22 cellular contexts compared by ENCODE assay signal in the genomic region with DNA sequence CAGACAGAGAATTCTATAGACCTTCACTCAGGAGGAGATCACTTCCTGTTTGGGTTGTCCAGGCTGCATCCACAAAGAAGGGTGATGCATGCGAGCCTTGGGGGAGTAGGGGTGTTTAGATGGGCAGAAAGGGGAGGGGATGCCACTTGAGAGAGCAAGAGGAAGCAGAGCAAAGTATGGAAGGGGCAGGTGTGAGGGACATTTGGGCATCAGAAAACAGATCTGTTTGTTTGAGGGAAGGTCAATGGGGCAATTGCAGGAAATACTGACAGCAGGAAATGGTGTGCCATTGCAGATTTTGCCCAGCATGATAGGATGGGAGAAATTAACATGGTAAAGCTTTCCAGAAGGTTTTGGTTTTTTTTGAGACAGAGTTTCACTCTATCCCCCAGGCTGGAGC.
DNase-seq lines count a peak whose midpoint lies in the region; ATAC-seq and TF ChIP-seq lines count a peak whose summit lies in the region.
"Had no signal": no experiment of that assay in that cellular context is flagged by ENCODE, and none has a peak within 500 bp of the region (broad histone marks: within the 10 kb centered on the region; RNA-seq: fewer than 3 reads in every experiment).

No MANE protein-coding gene starts in this region.

- 95 to 100% methylated on average over 1 of the region's 1 CpG for WGBS in lower leg skin, 2 donors

- H3K4me1 ChIP-seq in naive thymus-derived CD4-positive, alpha-beta T cell (ENCODE audit: control insufficient read depth in 2 of 2, insufficient read depth in 2 of 2, low read length in 2 of 2): no peaks in the 10 kb centered on the region

- TF ChIP-seq POLR2A in lower leg skin (IDR thresholded peaks at IDR 0.05): no peak

- peaks cover 34% of the 10 kb centered on the region for H3K36me3 Mint-ChIP-seq in activated CD8-positive, alpha-beta T cell treated with anti-CD3 and anti-CD28 coated beads for 36 hours (ENCODE audit: low read depth)
- peaks cover 14 to 62% (median 38%) of the 10 kb centered on the region in 5 donors for H3K36me3 Mint-ChIP-seq in naive thymus-derived CD4-positive, alpha-beta T cell
- H3K36me3 Mint-ChIP-seq in activated CD8-positive, alpha-beta memory T cell treated with anti-CD3 and anti-CD28 coated beads, Interleukin-2, amount 10 ng/mL, durations not matched to agents 7 days and 5 days: peaks cover 29% of the 10 kb centered on the region

- peaks cover 41% of the 10 kb centered on the region for H3K4me1 Mint-ChIP-seq in activated CD8-positive, alpha-beta T cell treated with anti-CD3 and anti-CD28 coated beads for 36 hours (ENCODE audit: low read depth)
- H3K4me1 Mint-ChIP-seq in naive thymus-derived CD4-positive, alpha-beta T cell: peaks cover 20 to 87% (median 64%) of the 10 kb centered on the region in 7 donors
- H3K4me1 Mint-ChIP-seq in activated CD8-positive, alpha-beta memory T cell treated with anti-CD3 and anti-CD28 coated beads, Interleukin-2, amount 10 ng/mL, durations not matched to agents 7 days and 5 days: peaks cover 9% of the 10 kb centered on the region

- no peaks in the 10 kb centered on the region for H3K9me3 ChIP-seq in naive thymus-derived CD4-positive, alpha-beta T cell (ENCODE audit: control insufficient read depth in 2 of 3, low read length in 3 of 3)

- no peaks in the 10 kb centered on the region for H3K27me3 ChIP-seq in naive thymus-derived CD4-positive, alpha-beta T cell (ENCODE audit: control insufficient read depth in 2 of 2, insufficient read depth in 2 of 2, low read length in 2 of 2)
- no peaks in the 10 kb centered on the region for H3K27me3 ChIP-seq in H7 (ENCODE audit: control insufficient read depth, insufficient read depth, low read length)
- H3K27me3 ChIP-seq: BLaER1, hepatocyte had no signal

- H3K36me3 ChIP-seq in naive thymus-derived CD4-positive, alpha-beta T cell (ENCODE audit: control insufficient read depth in 2 of 3, insufficient read depth in 3 of 3, low read length in 3 of 3): peaks cover 0 to 7% (median 0%) of the 10 kb centered on the region in 3 experiments
- H3K36me3 ChIP-seq in H7 (replicated peaks; ENCODE audit: control insufficient read depth, insufficient read depth, low read length): no peaks in the 10 kb centered on the region; the same call in none of the 2 replicates

- no peak overlapping the region for H3K27ac ChIP-seq in naive thymus-derived CD4-positive, alpha-beta T cell (ENCODE audit: low read depth, low read length)
- H3K27ac ChIP-seq: BLaER1, hepatocyte had no signal

- intact Hi-C loops in activated CD8-positive, alpha-beta T cell treated with anti-CD3 and anti-CD28 coated beads for 36 hours (cut with micrococcal nuclease): no loop called here
- intact Hi-C loops in naive thymus-derived CD4-positive, alpha-beta T cell (cut with micrococcal nuclease): no loop called here
- intact Hi-C loops in lower leg skin (cut with DNase I; ENCODE audit: low total_unique reads): no loop called here

- H3K27me3 Mint-ChIP-seq in activated CD8-positive, alpha-beta T cell treated with anti-CD3 and anti-CD28 coated beads for 36 hours: no peaks in the 10 kb centered on the region
- no peaks in the 10 kb centered on the region for H3K27me3 Mint-ChIP-seq in naive thymus-derived CD4-positive, alpha-beta T cell
- H3K27me3 Mint-ChIP-seq in activated CD8-positive, alpha-beta memory T cell treated with anti-CD3 and anti-CD28 coated beads, Interleukin-2, amount 10 ng/mL, durations not matched to agents 7 days and 5 days: no peaks in the 10 kb centered on the region
- H3K27me3 Mint-ChIP-seq: activated B cell treated with CpG ODN at 0.5 μM for 24 hours, type B pancreatic cell had no signal

- no peaks in the 10 kb centered on the region for H3K9me3 Mint-ChIP-seq in activated CD8-positive, alpha-beta T cell treated with anti-CD3 and anti-CD28 coated beads for 36 hours
- H3K9me3 Mint-ChIP-seq in naive thymus-derived CD4-positive, alpha-beta T cell: peaks cover 0 to 4% (median 0%) of the 10 kb centered on the region in 11 donors
- no peaks in the 10 kb centered on the region for H3K9me3 Mint-ChIP-seq in activated CD8-positive, alpha-beta memory T cell treated with anti-CD3 and anti-CD28 coated beads, Interleukin-2, amount 10 ng/mL, durations not matched to agents 7 days and 5 days (ENCODE audit: low read depth)
- H3K9me3 Mint-ChIP-seq: activated B cell treated with CpG ODN at 0.5 μM for 24 hours had no signal

- DNase-seq in NCI-H146 (lab: John Stamatoyannopoulos, UW) (peak; percentile 23), NCI-H146 treated with DMSO at 0.1 percent for 48 hours (lab: John Stamatoyannopoulos, UW; ENCODE audit: unreplicated experiment) (no peak), CMK (ENCODE audit: low read depth) (peak; percentile 4), lower leg skin (ENCODE audit: low spot score in 2 of 2) (no peak), H7 (no peak)
- DNase-seq in activated CD8-positive, alpha-beta T cell treated with anti-CD3 and anti-CD28 coated beads for 36 hours: no peak
- no peak for DNase-seq in naive thymus-derived CD4-positive, alpha-beta T cell
- DNase-seq in activated CD8-positive, alpha-beta memory T cell treated with anti-CD3 and anti-CD28 coated beads, Interleukin-2, amount 10 ng/mL, durations not matched to agents 7 days and 5 days: no peak
- DNase-seq: activated B cell treated with CpG ODN at 0.5 μM for 24 hours; activated CD8-positive, alpha-beta memory T cell treated with anti-CD3 and anti-CD28 coated beads for 24 hours; anterior cingulate cortex; cerebellar nuclear complex; DMS79 treated with DMSO at 0.1 percent for 48 hours; mesendoderm; NCI-H1694 treated with DMSO at 0.1 percent for 48 hours; NCI-H446 treated with DMSO at 0.1 percent for 48 hours; Right ventricle myocardium superior; stimulated activated naive CD4-positive, alpha-beta T cell; T-helper 1 cell had no signal

- H3K4me3 ChIP-seq in naive thymus-derived CD4-positive, alpha-beta T cell (ENCODE audit: low read length): no peak overlapping the region
- H3K4me3 ChIP-seq in lower leg skin (ENCODE audit: low read depth, poor library complexity, severe bottlenecking) (no peak overlapping the region), H7 (ENCODE audit: insufficient read depth, low read depth, low read length) (no peak overlapping the region)
- H3K4me3 ChIP-seq: BLaER1, hepatocyte had no signal

- ATAC-seq in activated CD8-positive, alpha-beta T cell treated with anti-CD3 and anti-CD28 coated beads for 36 hours: no peak
- ATAC-seq in naive thymus-derived CD4-positive, alpha-beta T cell: no peak
- ATAC-seq in activated CD8-positive, alpha-beta memory T cell treated with anti-CD3 and anti-CD28 coated beads, Interleukin-2, amount 10 ng/mL, durations not matched to agents 7 days and 5 days: no peak

- H3K4me3 Mint-ChIP-seq in activated CD8-positive, alpha-beta T cell treated with anti-CD3 and anti-CD28 coated beads for 36 hours: no peak overlapping the region
- H3K4me3 Mint-ChIP-seq in naive thymus-derived CD4-positive, alpha-beta T cell: no peak overlapping the region
- no peak overlapping the region for H3K4me3 Mint-ChIP-seq in activated CD8-positive, alpha-beta memory T cell treated with anti-CD3 and anti-CD28 coated beads, Interleukin-2, amount 10 ng/mL, durations not matched to agents 7 days and 5 days
- H3K4me3 Mint-ChIP-seq: activated B cell treated with CpG ODN at 0.5 μM for 24 hours, type B pancreatic cell had no signal

- CTCF ChIA-PET in activated CD8-positive, alpha-beta T cell treated with anti-CD3 and anti-CD28 coated beads for 36 hours (lab: Charles Lee): interaction anchor here (1.2 kb wide), 1 partner anchor 14 kb away, joined by 3 read pairs; no protein-coding TSS in a partner anchor
- CTCF ChIA-PET in naive thymus-derived CD4-positive, alpha-beta T cell (lab: Charles Lee): interaction anchor here (1.0 kb wide), 1 partner anchor 177 kb away, joined by 3 read pairs; no protein-coding TSS in a partner anchor
- CTCF ChIA-PET in activated CD8-positive, alpha-beta memory T cell treated with anti-CD3 and anti-CD28 coated beads, Interleukin-2, amount 10 ng/mL, durations not matched to agents 7 days and 5 days (lab: Charles Lee): no interaction called here

- no peak for TF ChIP-seq CTCF in activated CD8-positive, alpha-beta T cell treated with anti-CD3 and anti-CD28 coated beads for 36 hours (IDR thresholded peaks at IDR 0.05)
- no peak for TF ChIP-seq CTCF in lower leg skin (IDR thresholded peaks at IDR 0.05)

- POLR2A ChIA-PET in activated CD8-positive, alpha-beta T cell treated with anti-CD3 and anti-CD28 coated beads for 36 hours (lab: Charles Lee): no interaction called here
- POLR2A ChIA-PET in naive thymus-derived CD4-positive, alpha-beta T cell (lab: Charles Lee): interaction anchor here (0.6 kb wide), 1 partner anchor 820 kb away, joined by 4 read pairs; no protein-coding TSS in a partner anchor

- H3K27ac Mint-ChIP-seq in activated CD8-positive, alpha-beta T cell treated with anti-CD3 and anti-CD28 coated beads for 36 hours: peak overlapping the region; percentile 47
- peak overlapping the region in 8 of 9 donors; percentile 3 to 73 (median 32) for H3K27ac Mint-ChIP-seq in naive thymus-derived CD4-positive, alpha-beta T cell
- H3K27ac Mint-ChIP-seq in activated CD8-positive, alpha-beta memory T cell treated with anti-CD3 and anti-CD28 coated beads, Interleukin-2, amount 10 ng/mL, durations not matched to agents 7 days and 5 days: no peak overlapping the region
- H3K27ac Mint-ChIP-seq: activated B cell treated with CpG ODN at 0.5 μM for 24 hours, type B pancreatic cell had no signal

Comparison
In these comparisons a context has a peak if more than half of its experiments do, and no peak if none do; other contexts are left out.
1. DNase-seq: peak in NCI-H146 (single experiment) and CMK (single experiment); none in NCI-H146 treated with DMSO at 0.1 percent for 48 hours (single experiment), activated CD8-positive, alpha-beta T cell treated with anti-CD3 and anti-CD28 coated beads for 36 hours (single experiment), naive thymus-derived CD4-positive, alpha-beta T cell (0 of 9), activated CD8-positive, alpha-beta memory T cell treated with anti-CD3 and anti-CD28 coated beads, Interleukin-2, amount 10 ng/mL, durations not matched to agents 7 days and 5 days (single experiment), lower leg skin (0 of 2) and H7 (single experiment).